ENCODE assay signal across 1 cellular context in genomic region chr11:108241370-108242037, GRCh38.
TF ChIP-seq lines count a peak whose summit lies in the region.

No MANE protein-coding gene starts in this region.

TF ChIP-seq in HepG2, 621 proteins besides CTCF, POLR2A, EP300 and RAD21:
- TF ChIP-seq, protein P1, sequence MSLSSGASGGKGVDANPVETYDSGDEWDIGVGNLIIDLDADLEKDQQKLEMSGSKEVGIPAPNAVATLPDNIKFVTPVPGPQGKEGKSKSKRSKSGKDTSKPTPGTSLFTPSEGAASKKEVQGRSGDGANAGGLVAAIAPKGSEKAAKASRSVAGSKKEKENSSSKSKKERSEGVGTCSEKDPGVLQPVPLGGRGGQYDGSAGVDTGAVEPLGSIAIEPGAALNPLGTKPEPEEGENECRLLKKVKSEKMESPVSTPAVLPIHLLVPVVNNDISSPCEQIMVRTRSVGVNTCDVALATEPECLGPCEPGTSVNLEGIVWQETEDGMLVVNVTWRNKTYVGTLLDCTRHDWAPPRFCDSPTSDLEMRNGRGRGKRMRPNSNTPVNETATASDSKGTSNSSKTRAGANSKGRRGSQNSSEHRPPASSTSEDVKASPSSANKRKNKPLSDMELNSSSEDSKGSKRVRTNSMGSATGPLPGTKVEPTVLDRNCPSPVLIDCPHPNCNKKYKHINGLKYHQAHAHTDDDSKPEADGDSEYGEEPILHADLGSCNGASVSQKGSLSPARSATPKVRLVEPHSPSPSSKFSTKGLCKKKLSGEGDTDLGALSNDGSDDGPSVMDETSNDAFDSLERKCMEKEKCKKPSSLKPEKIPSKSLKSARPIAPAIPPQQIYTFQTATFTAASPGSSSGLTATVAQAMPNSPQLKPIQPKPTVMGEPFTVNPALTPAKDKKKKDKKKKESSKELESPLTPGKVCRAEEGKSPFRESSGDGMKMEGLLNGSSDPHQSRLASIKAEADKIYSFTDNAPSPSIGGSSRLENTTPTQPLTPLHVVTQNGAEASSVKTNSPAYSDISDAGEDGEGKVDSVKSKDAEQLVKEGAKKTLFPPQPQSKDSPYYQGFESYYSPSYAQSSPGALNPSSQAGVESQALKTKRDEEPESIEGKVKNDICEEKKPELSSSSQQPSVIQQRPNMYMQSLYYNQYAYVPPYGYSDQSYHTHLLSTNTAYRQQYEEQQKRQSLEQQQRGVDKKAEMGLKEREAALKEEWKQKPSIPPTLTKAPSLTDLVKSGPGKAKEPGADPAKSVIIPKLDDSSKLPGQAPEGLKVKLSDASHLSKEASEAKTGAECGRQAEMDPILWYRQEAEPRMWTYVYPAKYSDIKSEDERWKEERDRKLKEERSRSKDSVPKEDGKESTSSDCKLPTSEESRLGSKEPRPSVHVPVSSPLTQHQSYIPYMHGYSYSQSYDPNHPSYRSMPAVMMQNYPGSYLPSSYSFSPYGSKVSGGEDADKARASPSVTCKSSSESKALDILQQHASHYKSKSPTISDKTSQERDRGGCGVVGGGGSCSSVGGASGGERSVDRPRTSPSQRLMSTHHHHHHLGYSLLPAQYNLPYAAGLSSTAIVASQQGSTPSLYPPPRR (CRISPR knock-in tag; IDR thresholded peaks at IDR 0.05; ENCODE audit: borderline replicate concordance), result no peak
- peak; percentile 45; the same call in 1 of the 2 replicates for TF ChIP-seq ATF7 (IDR thresholded peaks at IDR 0.05)
- TF ChIP-seq ATF7 (CRISPR knock-in tag; IDR thresholded peaks at IDR 0.05), result no peak
- TF ChIP-seq CREB1 (IDR thresholded peaks at IDR 0.05), result peak; percentile 56
- TF ChIP-seq CREB1 (CRISPR knock-in tag; IDR thresholded peaks at IDR 0.05), result no peak
